14 cellular contexts compared by ENCODE assay signal in genomic region chr4:182643801-182644311, GRCh38.
A peak's percentile ranks its signal among the peaks of the same experiment; 100 is the strongest.
DNase-seq lines count a peak whose midpoint lies in the region; ATAC-seq and TF ChIP-seq lines count a peak whose summit lies in the region.
"Had no signal": no experiment of that assay in that cellular context is flagged by ENCODE, and none has a peak within 500 bp of the region (broad histone marks: within the 10 kb centered on the region; RNA-seq: fewer than 3 reads in every experiment).

No MANE protein-coding gene starts in this region.

- H3K4me3 ChIP-seq in kidney epithelial cell (ENCODE audit: low read depth, low read length), result no peak overlapping the region
- H3K4me3 ChIP-seq: dorsolateral prefrontal cortex had no signal

- H3K36me3 ChIP-seq in kidney epithelial cell (ENCODE audit: control insufficient read depth, insufficient read depth, low read length), result no peaks in the 10 kb centered on the region
- H3K36me3 ChIP-seq: neutrophil, WERI-Rb-1 had no signal

- H3K27me3 ChIP-seq in kidney epithelial cell (ENCODE audit: control insufficient read depth, insufficient read depth, low read length), result no peaks in the 10 kb centered on the region
- H3K27me3 ChIP-seq: dorsolateral prefrontal cortex, neutrophil had no signal

- in situ Hi-C loops in KBM-7 (cut with MboI; ENCODE audit: low pct_unique_long_range_greater_than_20kb, low sequenced_read_pairs), result no loop called here

- ATAC-seq in HG03045 (IDR thresholded peaks at IDR 0.05; ENCODE audit: unreplicated experiment) (no peak), HG02798 (IDR thresholded peaks at IDR 0.05; ENCODE audit: poor library complexity, unreplicated experiment) (no peak)
- ATAC-seq: Panc1 had no signal

- no peak for TF ChIP-seq CTCF in kidney epithelial cell (IDR thresholded peaks at IDR 0.05; ENCODE audit: insufficient read depth, low read length, poor library complexity, severe bottlenecking)

- peak; percentile 59 for DNase-seq in AG08395 (ENCODE audit: low spot score)
- DNase-seq in HS-5 (ENCODE audit: low read depth), result peak; percentile 68
- DNase-seq in cerebellum (ENCODE audit: low spot score), result peak; percentile 35
- DNase-seq in kidney epithelial cell (ENCODE audit: low read depth), result peak; percentile 69
- DNase-seq in OCI-M2 (lab: John Stamatoyannopoulos, UW; ENCODE audit: unreplicated experiment), result no peak
- DNase-seq in KBM-7, result no peak
- DNase-seq: CD4-positive, alpha-beta T cell; NCI-H1436 treated with DMSO at 0.1 percent for 48 hours; WERI-Rb-1 had no signal

Comparison
In these comparisons a context has a peak if more than half of its experiments do, and no peak if none do; other contexts are left out.
1. DNase-seq: peak in AG08395 (single experiment), HS-5 (single experiment), cerebellum (single experiment) and kidney epithelial cell (single experiment); none in OCI-M2 (single experiment) and KBM-7 (single experiment).